ENCODE assay signal across 9 cellular contexts in the genomic region with DNA sequence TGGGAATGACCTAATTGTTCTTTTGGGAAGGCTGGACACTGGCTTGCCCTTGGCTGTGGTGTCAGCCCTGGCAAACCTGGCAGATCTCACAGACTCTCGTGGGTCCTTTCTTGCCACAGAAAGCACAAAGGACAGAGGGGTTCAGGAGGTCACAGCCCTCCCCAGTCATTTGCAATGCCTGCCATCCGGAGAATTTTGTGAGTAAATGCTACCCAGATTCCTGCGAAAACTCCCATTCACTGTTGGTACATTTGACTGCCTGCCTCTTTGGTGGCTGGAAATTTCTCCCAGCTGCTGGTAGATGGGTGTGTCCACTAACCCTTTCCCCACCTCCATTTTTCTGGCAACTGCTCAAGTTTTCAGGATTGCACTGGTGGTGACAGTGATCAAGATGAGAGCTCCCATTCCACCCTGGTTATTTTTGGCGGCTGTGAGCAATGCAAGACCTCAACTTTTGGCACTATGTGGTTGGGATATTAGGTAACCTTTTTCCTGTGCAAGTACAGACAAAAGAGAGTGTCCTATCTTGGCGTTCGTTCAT.
DNase-seq lines count a peak whose midpoint lies in the region; ATAC-seq and TF ChIP-seq lines count a peak whose summit lies in the region.
"Had no signal": no experiment of that assay in that cellular context is flagged by ENCODE, and none has a peak within 500 bp of the region (broad histone marks: within the 10 kb centered on the region; RNA-seq: fewer than 3 reads in every experiment).

No MANE protein-coding gene starts in this region.

- no peak overlapping the region for H2AFZ ChIP-seq in neuronal stem cell (ENCODE audit: low read length)

- H3K27me3 ChIP-seq in BJ (ENCODE audit: control insufficient read depth, insufficient read depth, low read length), result no peaks in the 10 kb centered on the region
- H3K27me3 ChIP-seq in lower lobe of right lung (ENCODE audit: low read depth), result no peaks in the 10 kb centered on the region
- H3K27me3 ChIP-seq in neuronal stem cell (ENCODE audit: control insufficient read depth in 3 of 3, insufficient read depth in 3 of 3, low read depth in 1 of 3, low read length in 3 of 3), result no peaks in the 10 kb centered on the region
- H3K27me3 ChIP-seq: SJSA1 had no signal

- H3K36me3 ChIP-seq in BJ (ENCODE audit: control insufficient read depth, insufficient read depth, low read length), result no peaks in the 10 kb centered on the region; the same call in 1 of the 2 replicates
- no peaks in the 10 kb centered on the region for H3K36me3 ChIP-seq in lower lobe of right lung
- peaks cover 0 to 8% of the 10 kb centered on the region in 2 donors for H3K36me3 ChIP-seq in neuronal stem cell (replicated peaks in 1 of 2; ENCODE audit: control insufficient read depth in 2 of 2, insufficient read depth in 2 of 2, low read length in 2 of 2)
- H3K36me3 ChIP-seq: SJSA1 had no signal

- H4K91ac ChIP-seq in neuronal stem cell (ENCODE audit: low read depth, low read length, poor library complexity), result no peak overlapping the region

- no peak overlapping the region for H2AK5ac ChIP-seq in neuronal stem cell (ENCODE audit: low read depth, low read length)

- H3K79me1 ChIP-seq in neuronal stem cell (ENCODE audit: low read depth, low read length), result no peaks in the 10 kb centered on the region

- CTCF ChIA-PET in BJ (lab: Yijun Ruan, JAX), result no interaction called here

- no peak overlapping the region for H3K27ac ChIP-seq in lower lobe of right lung
- no peak overlapping the region for H3K27ac ChIP-seq in neuronal stem cell (replicated peaks; ENCODE audit: low read length)
- H3K27ac ChIP-seq: SJSA1 had no signal

- DNase-seq in BJ (ENCODE audit: low read depth) (peak; percentile 66), NCI-H187 (lab: John Stamatoyannopoulos, UW) (peak; percentile 26 to 35), cerebellum (ENCODE audit: low spot score) (peak; percentile 48), lower lobe of right lung (no peak), neuronal stem cell (ENCODE audit: low spot score) (no peak)
- DNase-seq in activated CD4-positive, alpha-beta T cell treated with anti-CD3 and anti-CD28 coated beads, Interleukin-2, amount 50 U/mL, for 48 hours, result no peak

- POLR2A ChIA-PET in BJ (lab: Charles Lee), result no interaction called here

- peaks cover 7% of the 10 kb centered on the region for H3K4me1 ChIP-seq in lower lobe of right lung
- H3K4me1 ChIP-seq in neuronal stem cell (ENCODE audit: control insufficient read depth in 2 of 2, insufficient read depth in 1 of 2, low read depth in 1 of 2, low read length in 2 of 2), result peaks cover 28 to 39% of the 10 kb centered on the region in 2 donors
- H3K4me1 ChIP-seq: SJSA1 had no signal

- no peak overlapping the region for H3K4ac ChIP-seq in neuronal stem cell (ENCODE audit: low read length)

- no peak overlapping the region for H2BK5ac ChIP-seq in neuronal stem cell (ENCODE audit: low read length)

- no peak overlapping the region for H2BK12ac ChIP-seq in neuronal stem cell (ENCODE audit: low read length)

- TF ChIP-seq CTCF in BJ (IDR thresholded peaks at IDR 0.05; ENCODE audit: insufficient read depth, low read depth, low read length) (no peak), lower lobe of right lung (IDR thresholded peaks at IDR 0.05) (no peak)

- H3K9me3 ChIP-seq in lower lobe of right lung (no peaks in the 10 kb centered on the region), neuronal stem cell (replicated peaks in 1 of 2; ENCODE audit: control insufficient read depth in 2 of 2, insufficient read depth in 1 of 2, low read depth in 1 of 2, low read length in 2 of 2) (no peaks in the 10 kb centered on the region)
- H3K9me3 ChIP-seq: SJSA1 had no signal

- H3K14ac ChIP-seq in neuronal stem cell (ENCODE audit: low read length), result no peak overlapping the region

- no peak overlapping the region for H3K4me2 ChIP-seq in neuronal stem cell (ENCODE audit: insufficient read depth, low read length, poor library complexity, severe bottlenecking)

- no peak overlapping the region for H2BK15ac ChIP-seq in neuronal stem cell (ENCODE audit: low read length)

- intact Hi-C loops in lower lobe of right lung (cut with DNase I), result no loop called here

- no peak overlapping the region for H2BK120ac ChIP-seq in neuronal stem cell (ENCODE audit: low read depth, low read length)

- no peak overlapping the region for H3K18ac ChIP-seq in neuronal stem cell (ENCODE audit: low read length)

- WGBS in neuronal stem cell (ENCODE audit: extremely low coverage in 2 of 2, insufficient read length in 2 of 2, insufficient replicate concordance in 1 of 2), 2 donors, result no CpG with 5 or more reads among the region's 6 CpGs

- H4K8ac ChIP-seq in neuronal stem cell (ENCODE audit: low read depth, low read length), result no peak overlapping the region

- no peak overlapping the region for H3K23ac ChIP-seq in neuronal stem cell (ENCODE audit: low read depth, low read length, poor library complexity)

- TF ChIP-seq POLR2A in GM18505 (IDR thresholded peaks at IDR 0.05; ENCODE audit: borderline replicate concordance, extremely low read depth, insufficient read depth, insufficient read length), result no peak

- H3K4me3 ChIP-seq in BJ (ENCODE audit: low read depth, low read length) (no peak overlapping the region), lower lobe of right lung (no peak overlapping the region), neuronal stem cell (ENCODE audit: low read length in 2 of 2) (no peak overlapping the region)
- H3K4me3 ChIP-seq: SJSA1 had no signal

- ATAC-seq in lower lobe of right lung, result peak; percentile 28 to 30
- ATAC-seq in HG02884 (IDR thresholded peaks at IDR 0.05; ENCODE audit: unreplicated experiment), result no peak
- ATAC-seq in GM18505 (IDR thresholded peaks at IDR 0.05; ENCODE audit: unreplicated experiment), result no peak

- no peak overlapping the region for H3K9ac ChIP-seq in neuronal stem cell (ENCODE audit: low read depth, low read length, poor library complexity)

Comparison
In these comparisons a context has a peak if more than half of its experiments do, and no peak if none do; other contexts are left out.
1. DNase-seq: peak in BJ (single experiment), NCI-H187 (2 of 2) and cerebellum (single experiment); none in lower lobe of right lung (single experiment), neuronal stem cell (single experiment) and activated CD4-positive, alpha-beta T cell treated with anti-CD3 and anti-CD28 coated beads, Interleukin-2, amount 50 U/mL, for 48 hours (0 of 2).
2. ATAC-seq: peak in lower lobe of right lung (2 of 2); none in HG02884 (single experiment) and GM18505 (single experiment).